15 cellular contexts compared by ENCODE assay signal in the genomic region with DNA sequence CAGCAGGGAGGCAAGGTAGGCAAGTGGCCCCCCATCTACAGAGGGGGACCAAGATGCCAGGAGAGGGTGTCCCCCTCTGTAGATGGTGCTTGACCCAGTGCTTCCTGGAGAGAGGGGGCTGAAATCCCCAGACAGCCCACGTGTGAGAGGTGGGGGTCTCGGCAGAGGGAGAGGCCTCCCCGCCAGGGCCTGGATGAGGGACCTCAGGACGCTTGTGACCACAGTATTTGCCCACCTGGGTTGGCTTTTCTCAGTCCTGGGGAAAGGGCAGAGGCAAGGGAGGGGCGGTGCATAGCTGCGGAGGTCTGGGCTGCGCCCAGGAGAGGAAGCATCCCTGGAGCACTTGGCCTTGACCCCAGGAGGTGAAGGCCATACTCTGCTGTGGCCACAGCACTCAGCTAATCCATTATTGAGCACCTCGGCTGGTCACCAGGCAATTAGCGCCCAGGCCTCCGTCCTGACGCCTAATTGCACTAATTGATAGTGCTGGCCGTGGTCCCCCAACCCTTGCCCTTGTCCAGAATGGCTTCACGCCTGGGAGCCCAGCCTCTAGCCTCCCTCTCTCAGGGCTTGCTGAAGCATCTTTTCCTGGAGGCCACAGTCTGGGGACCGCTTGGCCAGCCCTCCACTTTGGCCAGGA. TPM values are rescaled to one million over a fixed set of nuclear protein-coding genes. Genes with fewer than 3 reads are reported as not detected.
"Had no signal": no experiment of that assay in that cellular context is flagged by ENCODE, and none has a peak within 500 bp of the region (broad histone marks: within the 10 kb centered on the region; RNA-seq: fewer than 3 reads in every experiment).

No MANE protein-coding gene starts in this region.

- H3K9me3 ChIP-seq: prostate gland had no signal

- H3K36me3 Mint-ChIP-seq: activated naive CD4-positive, alpha-beta T cell treated with anti-CD3 and anti-CD28 coated beads, Interleukin-2, amount 10 ng/mL, durations not matched to agents 7 days and 5 days; brain; natural killer cell treated with Interleukin-12 subunit alpha and Interleukin-12 subunit beta and Interleukin-15 and Interleukin-18, amount 100 ng/mL, for 72 hours had no signal

- H3K4me1 ChIP-seq: esophagus muscularis mucosa, prostate gland had no signal

- H3K27ac Mint-ChIP-seq: activated CD8-positive, alpha-beta T cell treated with anti-CD3 and anti-CD28 coated beads for 36 hours; activated naive CD4-positive, alpha-beta T cell treated with anti-CD3 and anti-CD28 coated beads, Interleukin-2, amount 10 ng/mL, durations not matched to agents 7 days and 5 days; activated T-helper 1 cell treated with anti-CD3 and anti-CD28 coated beads, Interleukin-12 subunit alpha, Interleukin-12 subunit beta, Interleukin-2, Interleukin-4 antibody, amounts not matched to agents 30 ng/mL and 10 ng/mL and 1 ng/mL, durations not matched to agents 14 hours and 24 hours and 36 hours; brain; natural killer cell treated with Interleukin-12 subunit alpha and Interleukin-12 subunit beta and Interleukin-15 and Interleukin-18, amount 100 ng/mL, for 72 hours; stimulated activated naive CD8-positive, alpha-beta T cell treated with anti-CD3 and anti-CD28 coated beads, Interleukin-15, Interleukin-2, amounts not matched to agents 100 ng/mL and 50 ng/mL, for 24 hours had no signal

- H3K4me1 Mint-ChIP-seq: activated naive CD4-positive, alpha-beta T cell treated with anti-CD3 and anti-CD28 coated beads, Interleukin-2, amount 10 ng/mL, durations not matched to agents 7 days and 5 days had no signal

- H3K27ac ChIP-seq: esophagus muscularis mucosa, prostate gland had no signal

- H3K4me3 ChIP-seq: esophagus muscularis mucosa, prostate gland had no signal

- H3K4me3 Mint-ChIP-seq: activated CD8-positive, alpha-beta T cell treated with anti-CD3 and anti-CD28 coated beads for 36 hours; activated naive CD4-positive, alpha-beta T cell treated with anti-CD3 and anti-CD28 coated beads, Interleukin-2, amount 10 ng/mL, durations not matched to agents 7 days and 5 days; activated T-helper 1 cell treated with anti-CD3 and anti-CD28 coated beads, Interleukin-12 subunit alpha, Interleukin-12 subunit beta, Interleukin-2, Interleukin-4 antibody, amounts not matched to agents 30 ng/mL and 10 ng/mL and 1 ng/mL, durations not matched to agents 14 hours and 24 hours and 36 hours; brain; natural killer cell treated with Interleukin-12 subunit alpha and Interleukin-12 subunit beta and Interleukin-15 and Interleukin-18, amount 100 ng/mL, for 72 hours; stimulated activated naive CD8-positive, alpha-beta T cell treated with anti-CD3 and anti-CD28 coated beads, Interleukin-15, Interleukin-2, amounts not matched to agents 100 ng/mL and 50 ng/mL, for 24 hours had no signal

- DNase-seq: activated CD8-positive, alpha-beta T cell treated with anti-CD3 and anti-CD28 coated beads for 36 hours; dermis blood vessel endothelial cell; mammary epithelial cell; occipital lobe; stimulated activated CD4-positive, alpha-beta T cell treated with anti-CD3 and anti-CD28 coated beads, Interleukin-2, amount 100 ng/mL, for 48 hours; T-helper 2 cell had no signal

- H3K27me3 Mint-ChIP-seq: activated CD8-positive, alpha-beta T cell treated with anti-CD3 and anti-CD28 coated beads for 36 hours; activated naive CD4-positive, alpha-beta T cell treated with anti-CD3 and anti-CD28 coated beads, Interleukin-2, amount 10 ng/mL, durations not matched to agents 7 days and 5 days; stimulated activated naive CD8-positive, alpha-beta T cell treated with anti-CD3 and anti-CD28 coated beads, Interleukin-15, Interleukin-2, amounts not matched to agents 100 ng/mL and 50 ng/mL, for 24 hours had no signal

- H3K36me3 ChIP-seq: esophagus muscularis mucosa, prostate gland had no signal

- H3K9me3 Mint-ChIP-seq: activated T-helper 1 cell treated with anti-CD3 and anti-CD28 coated beads, Interleukin-12 subunit alpha, Interleukin-12 subunit beta, Interleukin-2, Interleukin-4 antibody, amounts not matched to agents 30 ng/mL and 10 ng/mL and 1 ng/mL, durations not matched to agents 14 hours and 24 hours and 36 hours; natural killer cell treated with Interleukin-12 subunit alpha and Interleukin-12 subunit beta and Interleukin-15 and Interleukin-18, amount 100 ng/mL, for 72 hours; stimulated activated naive CD8-positive, alpha-beta T cell treated with anti-CD3 and anti-CD28 coated beads, Interleukin-15, Interleukin-2, amounts not matched to agents 100 ng/mL and 50 ng/mL, for 24 hours had no signal

RNA-seq across cellular contexts. Expression of a gene that starts 30.7 kb away (rescaled TPM):
- total RNA-seq: activated CD8-positive, alpha-beta T cell treated with anti-CD3 and anti-CD28 coated beads for 36 hours; activated T-helper 1 cell treated with anti-CD3 and anti-CD28 coated beads, Interleukin-12 subunit alpha, Interleukin-12 subunit beta, Interleukin-2, Interleukin-4 antibody, amounts not matched to agents 30 ng/mL and 10 ng/mL and 1 ng/mL, durations not matched to agents 14 hours and 24 hours and 36 hours; dermis blood vessel endothelial cell; fibroblast of villous mesenchyme; left colon; mammary epithelial cell; natural killer cell treated with Interleukin-12 subunit alpha and Interleukin-12 subunit beta and Interleukin-15 and Interleukin-18, amount 100 ng/mL, for 72 hours had no signal
- polyA plus RNA-seq: mammary epithelial cell had no signal
